Comparison of ENCODE assay signal across 13 cellular contexts in the genomic region with DNA sequence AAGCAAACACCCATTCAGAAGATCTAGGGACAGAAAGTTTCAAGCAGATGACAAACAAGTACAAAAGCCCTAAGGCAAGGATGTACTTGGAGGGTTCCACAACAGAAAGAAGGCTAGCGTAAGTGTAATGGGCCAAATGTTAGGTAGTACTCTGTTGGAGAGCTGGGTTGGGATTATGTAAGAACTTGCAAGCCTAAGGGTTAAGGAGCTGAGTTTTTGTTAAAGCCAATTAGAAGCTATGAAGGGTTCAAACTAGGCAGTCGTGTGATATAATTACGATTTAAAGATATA. TPM values are rescaled to one million over a fixed set of nuclear protein-coding genes. Genes with fewer than 3 reads are reported as not detected.
DNase-seq lines count a peak whose midpoint lies in the region; ATAC-seq and TF ChIP-seq lines count a peak whose summit lies in the region.
"Had no signal": no experiment of that assay in that cellular context is flagged by ENCODE, and none has a peak within 500 bp of the region (broad histone marks: within the 10 kb centered on the region; RNA-seq: fewer than 3 reads in every experiment).

No MANE protein-coding gene starts in this region.

- no peaks in the 10 kb centered on the region for H3K27me3 ChIP-seq in AG04450 (ENCODE audit: control insufficient read depth, insufficient read depth, low read length)
- H3K27me3 ChIP-seq in psoas muscle (ENCODE audit: insufficient read depth in 3 of 3, low read length in 2 of 3): no peaks in the 10 kb centered on the region

- DNase-seq in AG04450 (ENCODE audit: low read depth, low spot score) (no peak), SK-N-MC (ENCODE audit: low read depth, low spot score) (no peak), fibroblast of villous mesenchyme (ENCODE audit: low read depth) (peak; percentile 37), psoas muscle (no peak), NCI-H510A treated with DMSO at 0.1 percent for 48 hours (lab: John Stamatoyannopoulos, UW) (no peak), C1 segment of cervical spinal cord (lab: John Stamatoyannopoulos, UW) (no peak)
- DNase-seq: activated CD4-positive, alpha-beta memory T cell treated with anti-CD3 and anti-CD28 coated beads for 36 hours; activated naive CD4-positive, alpha-beta T cell treated with Interleukin-2 at 50 U/mL for 16 hours; cortex of kidney; NCI-H345 had no signal

- ATAC-seq in psoas muscle (peak in 3 of 4 donors; percentile 6 to 25 (median 21)), GM21825 (IDR thresholded peaks at IDR 0.05; ENCODE audit: unreplicated experiment) (no peak), GM21786 (IDR thresholded peaks at IDR 0.05; ENCODE audit: unreplicated experiment) (no peak)
- ATAC-seq: natural killer cell treated with Interleukin-12 subunit alpha and Interleukin-12 subunit beta and Interleukin-15 and Interleukin-18, amount 100 ng/mL, for 72 hours had no signal

- TF ChIP-seq CTCF in AG04450 (IDR thresholded peaks at IDR 0.05; ENCODE audit: low read depth, low read length) (no peak), fibroblast of villous mesenchyme (IDR thresholded peaks at IDR 0.05; ENCODE audit: insufficient read depth, low read depth, low read length) (no peak), psoas muscle (IDR thresholded peaks at IDR 0.05) (no peak)

- no peak overlapping the region for H3K4me3 ChIP-seq in AG04450 (ENCODE audit: low read depth, low read length)
- H3K4me3 ChIP-seq in SK-N-MC: no peak overlapping the region
- no peak overlapping the region for H3K4me3 ChIP-seq in fibroblast of villous mesenchyme (ENCODE audit: low read depth, low read length)
- H3K4me3 ChIP-seq in psoas muscle: no peak overlapping the region

- WGBS in psoas muscle, 3 donors: 71 to 85% (median 79%) methylated on average over 3 of the region's 3 CpGs

- CTCF ChIA-PET in AG04450 (lab: Charles Lee): no interaction called here

- peaks cover 17% of the 10 kb centered on the region for H3K4me1 ChIP-seq in psoas muscle

- H3K36me3 ChIP-seq in SK-N-MC (ENCODE audit: insufficient read depth, low read length) (peaks cover 84% of the 10 kb centered on the region), psoas muscle (ENCODE audit: insufficient read depth in 1 of 2, low read depth in 1 of 2) (peaks cover 4 to 94% of the 10 kb centered on the region in 2 donors)

- H3K9me3 ChIP-seq in AG04450 (ENCODE audit: control insufficient read depth, insufficient read depth, low read length) (no peaks in the 10 kb centered on the region), SK-N-MC (ENCODE audit: low read depth, low read length) (no peaks in the 10 kb centered on the region), psoas muscle (no peaks in the 10 kb centered on the region)

- H3K27ac ChIP-seq in AG04450 (ENCODE audit: low read depth, low read length) (peak overlapping the region; percentile 75), SK-N-MC (peak overlapping the region; percentile 51), psoas muscle (peak overlapping the region; percentile 76)

- no peak overlapping the region for H3K9ac ChIP-seq in SK-N-MC (ENCODE audit: insufficient read length)

- intact Hi-C loops in psoas muscle (cut with DNase I): no loop called here

- POLR2A ChIA-PET in AG04450 (lab: Yijun Ruan, JAX): interaction anchor here (0.6 to 2.4 kb wide), 6 partner anchors 10 to 254 kb away, joined by 3 to 11 read pairs (median 4); a partner anchor contains a TSS

RNA-seq across cellular contexts. Expression of a gene that starts 41.4 kb away (rescaled TPM):
- polyA plus RNA-seq in AG04450 (2011; rRNA removed): 96.5 and 121 TPM in 2 replicates
- 266 and 349 TPM in 2 replicates for polyA minus RNA-seq in AG04450 (2011; rRNA and poly(A)+ RNA removed)
- total RNA-seq in fibroblast of villous mesenchyme: 192 and 283 TPM in 2 replicates
- total RNA-seq in psoas muscle: 100 to 1,000 TPM; 189 to 405 (median 301) TPM
- polyA plus RNA-seq in psoas muscle: 100 to 1,000 TPM; 151 to 217 (median 188) TPM

Comparison
In these comparisons a context has a peak if more than half of its experiments do, and no peak if none do; other contexts are left out.
1. ATAC-seq: peak in psoas muscle (3 of 4); none in GM21825 (single experiment) and GM21786 (single experiment).
2. Peak in every context shown above with its lines, with median percentiles within 50 percentile points of each other: H3K27ac ChIP-seq.